Comparison of ENCODE assay signal across 19 cellular contexts in genomic region chrX:117969782-117970181, GRCh38.
"Had no signal": no experiment of that assay in that cellular context is flagged by ENCODE, and none has a peak within 500 bp of the region (broad histone marks: within the 10 kb centered on the region; RNA-seq: fewer than 3 reads in every experiment).

No MANE protein-coding gene starts in this region.

- H3K27ac ChIP-seq: gastrocnemius medialis, heart left ventricle, neutrophil, sigmoid colon, spleen, thoracic aorta, upper lobe of right lung had no signal

- ATAC-seq: activated CD4-positive, alpha-beta T cell treated with anti-CD3 and anti-CD28 coated beads for 36 hours; esophagus mucosa; gastrocnemius medialis; heart left ventricle; natural killer cell treated with Interleukin-12 subunit alpha and Interleukin-12 subunit beta and Interleukin-15 and Interleukin-18, amount 100 ng/mL, for 72 hours; stimulated activated naive B cell treated with anti-CD40 and anti-IgM and Interleukin-4, amounts not matched to agents 10 μg/mL and 1 μg/mL and 100 μg/mL, for 72 hours; upper lobe of right lung; WTC11 had no signal

- H3K9me3 ChIP-seq: gastrocnemius medialis, heart left ventricle, neutrophil, sigmoid colon, spleen, thoracic aorta, upper lobe of right lung had no signal

- FAIRE-seq: bronchial epithelial cell had no signal

- H3K4me3 ChIP-seq: gastrocnemius medialis, heart left ventricle, lung, sigmoid colon, spleen, thoracic aorta, upper lobe of right lung had no signal

- H3K4me1 ChIP-seq: gastrocnemius medialis, spleen, upper lobe of right lung had no signal

- H3K36me3 ChIP-seq: gastrocnemius medialis, heart left ventricle, neutrophil, sigmoid colon, spleen, thoracic aorta, upper lobe of right lung had no signal

- H3K27me3 ChIP-seq: gastrocnemius medialis, neutrophil, sigmoid colon, spleen, upper lobe of right lung had no signal

- DNase-seq: activated CD4-positive, alpha-beta T cell treated with anti-CD3 and anti-CD28 coated beads for 36 hours; activated CD4-positive, alpha-beta T cell treated with anti-CD3 and anti-CD28 coated beads, Interleukin-2, amount 50 U/mL, for 48 hours; activated gamma-delta T cell treated with Interleukin-2 at 50 U/mL for 16 hours; activated T-cell treated with anti-CD3 and anti-CD28 coated beads for 4 hours; effector CD4-positive, alpha-beta T cell; gastrocnemius medialis; heart left ventricle; immature natural killer cell; sigmoid colon; spleen; stimulated activated naive B cell treated with anti-CD40 and anti-IgM and Interleukin-4, amounts not matched to agents 10 μg/mL and 1 μg/mL and 100 μg/mL, for 72 hours; upper lobe of right lung had no signal
